Comparison of ENCODE assay signal across 10 cellular contexts in genomic region chr13:45596800-45597484, GRCh38. TPM values are rescaled to one million over a fixed set of nuclear protein-coding genes. Genes with fewer than 3 reads are reported as not detected.
"Had no signal": no experiment of that assay in that cellular context is flagged by ENCODE, and none has a peak within 500 bp of the region (broad histone marks: within the 10 kb centered on the region; RNA-seq: fewer than 3 reads in every experiment).

No MANE protein-coding gene starts in this region.

- H3K27ac ChIP-seq: GM23248, HL-60 had no signal

- H3K9me3 ChIP-seq: HAP-1 had no signal

- ATAC-seq: HCT116 had no signal

- H3K4me1 ChIP-seq: HAP-1 had no signal

- H3K36me3 ChIP-seq: HAP-1 had no signal

- H3K9ac ChIP-seq: GM23248 had no signal

- DNase-seq: GM23248, GOT3, H7, HFFc6, KG1 had no signal

- H2AFZ ChIP-seq: GM23248 had no signal

- H3K4me3 ChIP-seq: GM23248, HAP-1 had no signal

RNA-seq across cellular contexts. Expression of gene ERICH6B, which starts 18.6 kb away (rescaled TPM):
- total RNA-seq: GM23248, H4, H7, HFFc6, HT1080 had no signal
- polyA plus RNA-seq: GM23248 had no signal
